Comparison of ENCODE assay signal across 8 cellular contexts in the genomic region with DNA sequence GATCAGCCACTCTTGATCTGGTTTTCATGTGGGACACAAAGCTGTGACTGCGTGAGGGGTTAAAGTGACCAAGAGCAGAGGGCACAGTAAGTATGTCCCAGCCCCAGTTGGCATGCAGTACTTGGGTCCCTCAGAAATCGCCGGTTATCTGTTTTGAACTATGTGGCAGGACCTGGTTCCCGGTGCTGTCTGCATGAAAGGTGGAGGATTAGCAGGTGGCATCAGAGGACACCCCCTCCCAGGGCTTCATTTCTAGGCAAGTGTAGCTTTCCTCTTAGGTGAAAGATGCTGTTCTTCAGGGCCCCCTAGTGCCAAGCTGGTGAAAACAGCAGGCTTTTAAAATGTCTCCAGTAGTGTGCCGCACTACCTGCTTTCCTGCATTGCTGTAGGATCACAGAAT. TPM values are rescaled to one million over a fixed set of nuclear protein-coding genes. Genes with fewer than 3 reads are reported as not detected.
DNase-seq lines count a peak whose midpoint lies in the region; ATAC-seq and TF ChIP-seq lines count a peak whose summit lies in the region.

No MANE protein-coding gene starts in this region.

- H3K27me3 Mint-ChIP-seq in immature natural killer cell (ENCODE audit: low read depth in 3 of 3): peaks cover 0 to 4% (median 1%) of the 10 kb centered on the region in 3 donors

- TF ChIP-seq CTCF in brain microvascular endothelial cell (IDR thresholded peaks at IDR 0.05; ENCODE audit: low read depth, low read length, missing control alignments): peak; percentile 83

- DNase-seq in COR-L47 (lab: John Stamatoyannopoulos, UW) (peak; percentile 82), NCI-H128 (lab: John Stamatoyannopoulos, UW; ENCODE audit: unreplicated experiment) (peak; percentile 29), T-helper 2 cell (peak in 4 of 5 experiments; percentile 34 to 82 (median 54)), brain microvascular endothelial cell (peak; percentile 42), immature natural killer cell (peak; percentile 69 to 76 (median 70)), dedifferentiated amniotic fluid mesenchymal stem cell (ENCODE audit: extremely low spot score) (no peak)
- peak; percentile 30 to 51 for DNase-seq in stimulated activated CD4-positive, alpha-beta T cell treated with anti-CD3 and anti-CD28 coated beads, Interleukin-15, amount 100 ng/mL, for 48 hours (ENCODE audit: low read depth in 2 of 2)

- peak overlapping the region; percentile 87 to 97 (median 94) for H3K27ac Mint-ChIP-seq in immature natural killer cell

- H3K36me3 Mint-ChIP-seq in immature natural killer cell: peaks cover 0 to 22% (median 6%) of the 10 kb centered on the region in 3 donors

- ATAC-seq in GM21723 (IDR thresholded peaks at IDR 0.05; ENCODE audit: unreplicated experiment): peak; percentile 74

- H3K4me3 ChIP-seq in brain microvascular endothelial cell (ENCODE audit: low read depth, low read length): no peak overlapping the region

- in situ Hi-C loops in brain microvascular endothelial cell (cut with HindIII; ENCODE audit: low pct_ligation_motif_present, low sequenced_read_pairs): no loop called here

- H3K4me3 Mint-ChIP-seq in immature natural killer cell: peak overlapping the region; percentile 53 to 90 (median 66)

- no peak overlapping the region for H3K27ac ChIP-seq in brain microvascular endothelial cell

- H3K27me3 ChIP-seq in brain microvascular endothelial cell (replicated peaks): no peaks in the 10 kb centered on the region

- H3K36me3 ChIP-seq in brain microvascular endothelial cell (replicated peaks): peaks cover 16% of the 10 kb centered on the region

- peaks cover 25 to 47% of the 10 kb centered on the region in 2 donors for H3K4me1 Mint-ChIP-seq in immature natural killer cell

- no peaks in the 10 kb centered on the region for H3K9me3 Mint-ChIP-seq in immature natural killer cell

RNA-seq across cellular contexts. Expression of a gene that starts 57.1 kb away (rescaled TPM):
- polyA plus RNA-seq in immature natural killer cell: 1 to 10 TPM; 3.2 to 6.1 (median 3.2) TPM
